Comparison of ENCODE assay signal across 8 cellular contexts in genomic region chr10:132961864-132962622, GRCh38. TPM values are rescaled to one million over a fixed set of nuclear protein-coding genes. Genes with fewer than 3 reads are reported as not detected.
DNase-seq lines count a peak whose midpoint lies in the region; ATAC-seq and TF ChIP-seq lines count a peak whose summit lies in the region.

No MANE protein-coding gene starts in this region.

- DNase-seq in EL (peak; percentile 79), NCI-H2171 treated with DMSO at 0.1 percent for 48 hours (lab: John Stamatoyannopoulos, UW) (peak; percentile 48), foreskin keratinocyte (peak; percentile 57), neural progenitor cell (ENCODE audit: low spot score) (peak; percentile 92), NCI-H2107 treated with DMSO at 0.1 percent for 48 hours (lab: John Stamatoyannopoulos, UW; ENCODE audit: unreplicated experiment) (no peak)
- DNase-seq in activated T-helper 2 cell treated with anti-CD3 and anti-CD28 coated beads, Interferon-gamma antibody, Interleukin-2, Interleukin-4, amounts not matched to agents 10 μg/mL and 5 μg/mL and 100 μg/mL, durations not matched to agents 14 hours and 24 hours and 36 hours (ENCODE audit: low spot score) = peak; percentile 58

- ATAC-seq in GM21825 (IDR thresholded peaks at IDR 0.05; ENCODE audit: unreplicated experiment) = peak; percentile 57
- peak; percentile 76 for ATAC-seq in foreskin keratinocyte

- peak overlapping the region; percentile 80 for H2AFZ ChIP-seq in neural progenitor cell (replicated peaks)

- no peak overlapping the region for H3K9ac ChIP-seq in neural progenitor cell

- H3K4me2 ChIP-seq in neural progenitor cell = peak overlapping the region; percentile 68

- H3K4me1 ChIP-seq in foreskin keratinocyte (no peaks in the 10 kb centered on the region), neural progenitor cell (peaks cover 4% of the 10 kb centered on the region)

- H3K27me3 Mint-ChIP-seq in activated T-helper 2 cell treated with anti-CD3 and anti-CD28 coated beads, Interferon-gamma antibody, Interleukin-2, Interleukin-4, amounts not matched to agents 10 μg/mL and 5 μg/mL and 100 μg/mL, durations not matched to agents 14 hours and 24 hours and 36 hours (ENCODE audit: low read depth) = peaks cover 24% of the 10 kb centered on the region
- H3K27me3 Mint-ChIP-seq in neural progenitor cell (ENCODE audit: insufficient read depth, low read depth) = peaks cover 22% of the 10 kb centered on the region
- peaks cover 13% of the 10 kb centered on the region for H3K27me3 Mint-ChIP-seq in stimulated activated naive CD8-positive, alpha-beta T cell treated with anti-CD3 and anti-CD28 coated beads, Interleukin-15, Interleukin-2, amounts not matched to agents 100 ng/mL and 50 ng/mL, for 24 hours

- TF ChIP-seq CTCF in foreskin keratinocyte (conservative IDR thresholded peaks at IDR 0.05) = no peak
- TF ChIP-seq CTCF in neural progenitor cell (IDR thresholded peaks at IDR 0.05) = peak; percentile 6

- H3K36me3 Mint-ChIP-seq in activated T-helper 2 cell treated with anti-CD3 and anti-CD28 coated beads, Interferon-gamma antibody, Interleukin-2, Interleukin-4, amounts not matched to agents 10 μg/mL and 5 μg/mL and 100 μg/mL, durations not matched to agents 14 hours and 24 hours and 36 hours (ENCODE audit: low read depth) = no peaks in the 10 kb centered on the region
- no peaks in the 10 kb centered on the region for H3K36me3 Mint-ChIP-seq in neural progenitor cell
- H3K36me3 Mint-ChIP-seq in stimulated activated naive CD8-positive, alpha-beta T cell treated with anti-CD3 and anti-CD28 coated beads, Interleukin-15, Interleukin-2, amounts not matched to agents 100 ng/mL and 50 ng/mL, for 24 hours (ENCODE audit: low read depth) = no peaks in the 10 kb centered on the region

- no peaks in the 10 kb centered on the region for H4K20me1 ChIP-seq in neural progenitor cell (ENCODE audit: low read depth)

- no peak overlapping the region for H3K27ac ChIP-seq in foreskin keratinocyte
- H3K27ac ChIP-seq in neural progenitor cell = no peak overlapping the region

- peak overlapping the region; percentile 48 for H3K27ac Mint-ChIP-seq in activated T-helper 2 cell treated with anti-CD3 and anti-CD28 coated beads, Interferon-gamma antibody, Interleukin-2, Interleukin-4, amounts not matched to agents 10 μg/mL and 5 μg/mL and 100 μg/mL, durations not matched to agents 14 hours and 24 hours and 36 hours
- H3K27ac Mint-ChIP-seq in neural progenitor cell = peak overlapping the region; percentile 50
- H3K27ac Mint-ChIP-seq in stimulated activated naive CD8-positive, alpha-beta T cell treated with anti-CD3 and anti-CD28 coated beads, Interleukin-15, Interleukin-2, amounts not matched to agents 100 ng/mL and 50 ng/mL, for 24 hours = peak overlapping the region; percentile 68

- H3K9me3 ChIP-seq in neural progenitor cell (ENCODE audit: low read depth) = no peaks in the 10 kb centered on the region

- H3K4me3 Mint-ChIP-seq in activated T-helper 2 cell treated with anti-CD3 and anti-CD28 coated beads, Interferon-gamma antibody, Interleukin-2, Interleukin-4, amounts not matched to agents 10 μg/mL and 5 μg/mL and 100 μg/mL, durations not matched to agents 14 hours and 24 hours and 36 hours (ENCODE audit: low read depth) = peak overlapping the region; percentile 84
- H3K4me3 Mint-ChIP-seq in neural progenitor cell = peak overlapping the region; percentile 84
- peak overlapping the region; percentile 76 for H3K4me3 Mint-ChIP-seq in stimulated activated naive CD8-positive, alpha-beta T cell treated with anti-CD3 and anti-CD28 coated beads, Interleukin-15, Interleukin-2, amounts not matched to agents 100 ng/mL and 50 ng/mL, for 24 hours

- no peaks in the 10 kb centered on the region for H3K36me3 ChIP-seq in neural progenitor cell

- peak overlapping the region; percentile 34 for H3K4me3 ChIP-seq in neural progenitor cell

- H3K9me3 Mint-ChIP-seq in activated T-helper 2 cell treated with anti-CD3 and anti-CD28 coated beads, Interferon-gamma antibody, Interleukin-2, Interleukin-4, amounts not matched to agents 10 μg/mL and 5 μg/mL and 100 μg/mL, durations not matched to agents 14 hours and 24 hours and 36 hours = no peaks in the 10 kb centered on the region
- H3K9me3 Mint-ChIP-seq in neural progenitor cell = no peaks in the 10 kb centered on the region
- H3K9me3 Mint-ChIP-seq in stimulated activated naive CD8-positive, alpha-beta T cell treated with anti-CD3 and anti-CD28 coated beads, Interleukin-15, Interleukin-2, amounts not matched to agents 100 ng/mL and 50 ng/mL, for 24 hours = no peaks in the 10 kb centered on the region

- H3K27me3 ChIP-seq in foreskin keratinocyte (peaks cover 8% of the 10 kb centered on the region), neural progenitor cell (peaks cover 17% of the 10 kb centered on the region)

- intact Hi-C loops in activated T-helper 2 cell treated with anti-CD3 and anti-CD28 coated beads, Interferon-gamma antibody, Interleukin-2, Interleukin-4, amounts not matched to agents 10 μg/mL and 5 μg/mL and 100 μg/mL, durations not matched to agents 14 hours and 24 hours and 36 hours (cut with micrococcal nuclease) = no loop called here

- no peaks in the 10 kb centered on the region for H3K79me2 ChIP-seq in neural progenitor cell (ENCODE audit: low read depth)

- H3K4me1 Mint-ChIP-seq in activated T-helper 2 cell treated with anti-CD3 and anti-CD28 coated beads, Interferon-gamma antibody, Interleukin-2, Interleukin-4, amounts not matched to agents 10 μg/mL and 5 μg/mL and 100 μg/mL, durations not matched to agents 14 hours and 24 hours and 36 hours (ENCODE audit: low read depth) = peaks cover 12% of the 10 kb centered on the region
- H3K4me1 Mint-ChIP-seq in neural progenitor cell = peaks cover 22% of the 10 kb centered on the region
- H3K4me1 Mint-ChIP-seq in stimulated activated naive CD8-positive, alpha-beta T cell treated with anti-CD3 and anti-CD28 coated beads, Interleukin-15, Interleukin-2, amounts not matched to agents 100 ng/mL and 50 ng/mL, for 24 hours (ENCODE audit: low read depth) = peaks cover 35% of the 10 kb centered on the region

- H3F3A ChIP-seq in neural progenitor cell (ENCODE audit: low read depth) = no peaks in the 10 kb centered on the region

RNA-seq across cellular contexts. Expression of gene CFAP46, which starts 19.7 kb away (rescaled TPM):
- total RNA-seq in activated T-helper 2 cell treated with anti-CD3 and anti-CD28 coated beads, Interferon-gamma antibody, Interleukin-2, Interleukin-4, amounts not matched to agents 10 μg/mL and 5 μg/mL and 100 μg/mL, durations not matched to agents 14 hours and 24 hours and 36 hours = not detected in 2 replicates
- total RNA-seq in foreskin keratinocyte (1.8 and 2.1 TPM in 2 replicates), neural progenitor cell (ENCODE audit: low replicate concordance) (1.6 and 4.6 TPM in 2 replicates)
- polyA plus RNA-seq in foreskin keratinocyte = 1.5 and 1.7 TPM in 2 replicates
